ENCODE assay signal across 17 cellular contexts in genomic region chr21:38298833-38299232, GRCh38. TPM values are rescaled to one million over a fixed set of nuclear protein-coding genes. Genes with fewer than 3 reads are reported as not detected.
"Had no signal": no experiment of that assay in that cellular context is flagged by ENCODE, and none has a peak within 500 bp of the region (broad histone marks: within the 10 kb centered on the region; RNA-seq: fewer than 3 reads in every experiment).

No MANE protein-coding gene starts in this region.

- DNase-seq: effector memory CD4-positive, alpha-beta T cell; gastrocnemius medialis; heart right ventricle; hypothalamus; kidney glomerular epithelial cell; naive thymus-derived CD8-positive, alpha-beta T cell; nucleus accumbens; ovary; right cardiac atrium; stimulated activated CD4-positive, alpha-beta T cell treated with anti-CD3 and anti-CD28 coated beads, Interleukin-4, amount 100 ng/mL, for 24 hours had no signal

- H3K4me1 Mint-ChIP-seq: stimulated activated memory B cell treated with anti-CD40 and anti-IgM and Interleukin-4, amounts not matched to agents 10 μg/mL and 1 μg/mL and 100 μg/mL, for 72 hours had no signal

- H3K9me3 ChIP-seq: gastrocnemius medialis, heart right ventricle, ovary, tibial nerve had no signal

- H3K36me3 Mint-ChIP-seq: naive thymus-derived CD8-positive, alpha-beta T cell; stimulated activated memory B cell treated with anti-CD40 and anti-IgM and Interleukin-4, amounts not matched to agents 10 μg/mL and 1 μg/mL and 100 μg/mL, for 72 hours had no signal

- H3K27me3 Mint-ChIP-seq: stimulated activated naive CD8-positive, alpha-beta T cell treated with anti-CD3 and anti-CD28 coated beads, Interleukin-15, Interleukin-2, amounts not matched to agents 100 ng/mL and 50 ng/mL, for 24 hours had no signal

- H3K4me3 ChIP-seq: gastrocnemius medialis, heart right ventricle, ovary, tibial nerve had no signal

- H3K27me3 ChIP-seq: gastrocnemius medialis, heart right ventricle, ovary, tibial nerve had no signal

- H3K27ac ChIP-seq: gastrocnemius medialis, ovary, tibial nerve had no signal

- ATAC-seq: esophagus mucosa; gastrocnemius medialis; heart right ventricle; naive thymus-derived CD8-positive, alpha-beta T cell; right cardiac atrium; stimulated activated memory B cell treated with anti-CD40 and anti-IgM and Interleukin-4, amounts not matched to agents 10 μg/mL and 1 μg/mL and 100 μg/mL, for 72 hours had no signal

- H3K36me3 ChIP-seq: gastrocnemius medialis, heart right ventricle, ovary, tibial nerve had no signal

- H3K4me3 Mint-ChIP-seq: neural crest cell; stimulated activated memory B cell treated with anti-CD40 and anti-IgM and Interleukin-4, amounts not matched to agents 10 μg/mL and 1 μg/mL and 100 μg/mL, for 72 hours; stimulated activated naive CD8-positive, alpha-beta T cell treated with anti-CD3 and anti-CD28 coated beads, Interleukin-15, Interleukin-2, amounts not matched to agents 100 ng/mL and 50 ng/mL, for 24 hours had no signal

- H3K27ac Mint-ChIP-seq: progenitor cell of endocrine pancreas; stimulated activated memory B cell treated with anti-CD40 and anti-IgM and Interleukin-4, amounts not matched to agents 10 μg/mL and 1 μg/mL and 100 μg/mL, for 72 hours; stimulated activated naive CD8-positive, alpha-beta T cell treated with anti-CD3 and anti-CD28 coated beads, Interleukin-15, Interleukin-2, amounts not matched to agents 100 ng/mL and 50 ng/mL, for 24 hours had no signal

- H3K9me3 Mint-ChIP-seq: naive thymus-derived CD8-positive, alpha-beta T cell; neural crest cell; stimulated activated memory B cell treated with anti-CD40 and anti-IgM and Interleukin-4, amounts not matched to agents 10 μg/mL and 1 μg/mL and 100 μg/mL, for 72 hours; stimulated activated naive CD8-positive, alpha-beta T cell treated with anti-CD3 and anti-CD28 coated beads, Interleukin-15, Interleukin-2, amounts not matched to agents 100 ng/mL and 50 ng/mL, for 24 hours had no signal

RNA-seq across cellular contexts. Expression of gene KCNJ15, which starts 42.0 kb away (rescaled TPM):
- total RNA-seq: naive thymus-derived CD8-positive, alpha-beta T cell; temporal lobe had no signal
- polyA plus RNA-seq: naive thymus-derived CD8-positive, alpha-beta T cell had no signal
